In genomic region chr12:46453428-46453827, GRCh38 we compare ENCODE assay signal across 15 cellular contexts.
A peak's percentile ranks its signal among the peaks of the same experiment; 100 is the strongest.
DNase-seq lines count a peak whose midpoint lies in the region; TF ChIP-seq lines count a peak whose summit lies in the region.
"Had no signal": no experiment of that assay in that cellular context is flagged by ENCODE, and none has a peak within 500 bp of the region (broad histone marks: within the 10 kb centered on the region; RNA-seq: fewer than 3 reads in every experiment).

No MANE protein-coding gene starts in this region.

- no peak for DNase-seq in MCF 10A (ENCODE audit: unreplicated experiment)
- no peak for DNase-seq in breast epithelium (ENCODE audit: low spot score in 2 of 2)
- peak; percentile 67 for DNase-seq in mammary epithelial cell
- peak; percentile 25 to 60 for DNase-seq in trophoblast cell
- no peak for DNase-seq in NCI-H1930 (lab: John Stamatoyannopoulos, UW)
- DNase-seq in activated effector memory CD4-positive, alpha-beta T cell treated with Interleukin-2 at 50 U/mL for 16 hours: no peak
- no peak for DNase-seq in RKO (ENCODE audit: low spot score)
- DNase-seq: AML-193, Caco-2, NCI-H1092 treated with DMSO at 0.1 percent for 48 hours, NCI-H1694 treated with DMSO at 0.1 percent for 48 hours, NCI-H446, NCI-H774, SJCRH30 had no signal

- H4K8ac ChIP-seq in trophoblast cell (ENCODE audit: low read depth, low read length): no peak overlapping the region

- no peaks in the 10 kb centered on the region for H3K27me3 ChIP-seq in breast epithelium
- H3K27me3 ChIP-seq in mammary epithelial cell (ENCODE audit: insufficient read depth, low read length): no peaks in the 10 kb centered on the region
- no peaks in the 10 kb centered on the region for H3K27me3 ChIP-seq in trophoblast cell (ENCODE audit: insufficient read depth, low read length)
- H3K27me3 ChIP-seq: SJCRH30 had no signal

- no peak overlapping the region for H2BK5ac ChIP-seq in trophoblast cell (ENCODE audit: low read depth, low read length, poor library complexity)

- no peak for TF ChIP-seq POLR2A in breast epithelium (IDR thresholded peaks at IDR 0.05)

- POLR2A ChIA-PET in MCF 10A (lab: Yijun Ruan, JAX): interaction anchor here (0.6 to 4.8 kb wide), 16 partner anchors 11 to 224 kb away, joined by 3 to 38 read pairs (median 5); no protein-coding TSS in a partner anchor

- H3K4me3 ChIP-seq in breast epithelium (no peak overlapping the region), mammary epithelial cell (replicated peaks in 1 of 3; ENCODE audit: insufficient read depth in 1 of 3, low read depth in 2 of 3, low read length in 3 of 3) (no peak overlapping the region), trophoblast cell (ENCODE audit: low read depth, low read length) (no peak overlapping the region)
- H3K4me3 ChIP-seq: GM12878, SJCRH30 had no signal

- H2BK120ac ChIP-seq in trophoblast cell (ENCODE audit: insufficient read depth, low read length, poor library complexity): no peak overlapping the region

- peak overlapping the region; percentile 90 for H3K27ac Mint-ChIP-seq in MCF 10A (ENCODE audit: low read depth, unreplicated experiment)

- H3K79me2 ChIP-seq in mammary epithelial cell (ENCODE audit: insufficient read depth, low read length) (no peaks in the 10 kb centered on the region), trophoblast cell (ENCODE audit: control insufficient read depth, insufficient read depth, low read length, poor library complexity) (no peaks in the 10 kb centered on the region)

- in situ Hi-C loops in mammary epithelial cell (cut with MboI; ENCODE audit: low sequenced_read_pairs in 2 of 2): no loop called here

- H4K91ac ChIP-seq in trophoblast cell (ENCODE audit: low read depth, low read length): no peak overlapping the region

- H3K36me3 ChIP-seq in breast epithelium (no peaks in the 10 kb centered on the region), mammary epithelial cell (ENCODE audit: insufficient read depth, low read length) (no peaks in the 10 kb centered on the region), trophoblast cell (ENCODE audit: control insufficient read depth in 1 of 2, insufficient read depth in 2 of 2, low read length in 2 of 2) (no peaks in the 10 kb centered on the region)
- H3K36me3 ChIP-seq: SJCRH30 had no signal

- H2AK5ac ChIP-seq in trophoblast cell (ENCODE audit: low read length): no peak overlapping the region

- H3K4me2 ChIP-seq in mammary epithelial cell (ENCODE audit: insufficient read depth, low read depth, low read length) (peak overlapping the region; percentile 46), trophoblast cell (ENCODE audit: low read length) (no peak overlapping the region)

- no peak overlapping the region for H3K4ac ChIP-seq in trophoblast cell (ENCODE audit: low read depth, low read length)

- no peaks in the 10 kb centered on the region for H3K27me3 Mint-ChIP-seq in MCF 10A (ENCODE audit: insufficient read depth, unreplicated experiment)

- WGBS in mammary epithelial cell (ENCODE audit: low coverage, missing lambda C conversion rate): 51% methylated on average over 3 of the region's 3 CpGs
- WGBS in trophoblast cell (ENCODE audit: extremely low coverage, insufficient coverage, insufficient read length): no CpG with 5 or more reads among the region's 3 CpGs

- no peaks in the 10 kb centered on the region for H4K20me1 ChIP-seq in mammary epithelial cell (ENCODE audit: insufficient read depth, low read length)

- no peaks in the 10 kb centered on the region for H3K36me3 Mint-ChIP-seq in MCF 10A (ENCODE audit: insufficient read depth, unreplicated experiment)

- no peak for TF ChIP-seq CTCF in MCF 10A (IDR thresholded peaks at IDR 0.05; ENCODE audit: unreplicated experiment)
- no peak for TF ChIP-seq CTCF in breast epithelium (IDR thresholded peaks at IDR 0.05)
- no peak for TF ChIP-seq CTCF in mammary epithelial cell (conservative IDR thresholded peaks at IDR 0.05 in 1 of 2, IDR thresholded peaks at IDR 0.05 in 1 of 2; ENCODE audit: extremely low read depth in 1 of 2, insufficient read depth in 1 of 2, low read depth in 1 of 2, low read length in 2 of 2)

- CTCF ChIA-PET in MCF 10A (lab: Yijun Ruan, JAX) (interaction anchor here (0.6 kb wide), 1 partner anchor 945 kb away, joined by 4 read pairs; no protein-coding TSS in a partner anchor), mammary epithelial cell (lab: Charles Lee; ENCODE audit: low non-redundant PET) (no interaction called here)

- intact Hi-C loops in MCF 10A (cut with micrococcal nuclease): no loop called here
- intact Hi-C loops in breast epithelium (cut with DNase I; ENCODE audit: low total_unique reads): no loop called here
- intact Hi-C loops in mammary epithelial cell (cut with micrococcal nuclease): loop anchor here (1.0 to 5.0 kb wide), 3 partner anchors 39 to 186 kb away; partner anchors contain the start of gene SLC38A1

- H3K9ac ChIP-seq in mammary epithelial cell (ENCODE audit: insufficient read depth, low read length) (no peak overlapping the region), trophoblast cell (ENCODE audit: low read length) (no peak overlapping the region)

- no peak overlapping the region for H3K18ac ChIP-seq in trophoblast cell (ENCODE audit: low read length)

- H4K12ac ChIP-seq in trophoblast cell (ENCODE audit: low read depth, low read length): no peak overlapping the region

- no peaks in the 10 kb centered on the region for H3K9me3 Mint-ChIP-seq in MCF 10A (ENCODE audit: unreplicated experiment)

- H2BK12ac ChIP-seq in trophoblast cell (ENCODE audit: low read length): no peak overlapping the region

- BruUV-seq in MCF 10A (replicated peaks; lab: Mats Ljungman, UMichigan): no TSS peak
- BruUV-seq in mammary epithelial cell (replicated peaks; lab: Mats Ljungman, UMichigan): no TSS peak

- H3K23ac ChIP-seq in trophoblast cell (ENCODE audit: low read length): no peak overlapping the region

- H2AFZ ChIP-seq in mammary epithelial cell (ENCODE audit: low read depth, low read length) (peak overlapping the region; percentile 68), trophoblast cell (ENCODE audit: insufficient read depth, low read length, poor library complexity) (no peak overlapping the region)

- no peak overlapping the region for H3K14ac ChIP-seq in trophoblast cell (ENCODE audit: low read length)

- H3K79me1 ChIP-seq in trophoblast cell (ENCODE audit: low read length): no peaks in the 10 kb centered on the region

- H3K4me1 Mint-ChIP-seq in MCF 10A (ENCODE audit: insufficient read depth, unreplicated experiment): peaks cover 65% of the 10 kb centered on the region

- dilution Hi-C loops in mammary epithelial cell (cut with HindIII; ENCODE audit: low sequenced_read_pairs): no loop called here

- H3K9me3 ChIP-seq in breast epithelium (no peaks in the 10 kb centered on the region), mammary epithelial cell (replicated peaks; ENCODE audit: insufficient read depth, low read length) (no peaks in the 10 kb centered on the region), trophoblast cell (ENCODE audit: insufficient read depth, low read depth, low read length) (no peaks in the 10 kb centered on the region)
- H3K9me3 ChIP-seq: Caco-2, SJCRH30 had no signal

- H3K4me3 Mint-ChIP-seq in MCF 10A (ENCODE audit: unreplicated experiment): no peak overlapping the region

- peaks cover 0 to 7% of the 10 kb centered on the region in 2 donors for H3K4me1 ChIP-seq in breast epithelium
- H3K4me1 ChIP-seq in mammary epithelial cell (ENCODE audit: insufficient read depth, low read length): peaks cover 61% of the 10 kb centered on the region
- peaks cover 4 to 14% of the 10 kb centered on the region in 2 experiments for H3K4me1 ChIP-seq in trophoblast cell (ENCODE audit: control insufficient read depth in 1 of 2, insufficient read depth in 2 of 2, low read length in 2 of 2)

- no peak overlapping the region for H3K27ac ChIP-seq in breast epithelium
- peak overlapping the region; percentile 89 for H3K27ac ChIP-seq in mammary epithelial cell (ENCODE audit: insufficient read depth, low read depth, low read length)
- no peak overlapping the region for H3K27ac ChIP-seq in trophoblast cell (ENCODE audit: low read depth, low read length)
- H3K27ac ChIP-seq: SJCRH30 had no signal

Comparison
In these comparisons a context has a peak if more than half of its experiments do, and no peak if none do; other contexts are left out.
1. DNase-seq: peak in mammary epithelial cell (single experiment) and trophoblast cell (2 of 2); none in MCF 10A (single experiment), breast epithelium (0 of 2), NCI-H1930 (0 of 2), activated effector memory CD4-positive, alpha-beta T cell treated with Interleukin-2 at 50 U/mL for 16 hours (single experiment) and RKO (single experiment).